In the genomic region with DNA sequence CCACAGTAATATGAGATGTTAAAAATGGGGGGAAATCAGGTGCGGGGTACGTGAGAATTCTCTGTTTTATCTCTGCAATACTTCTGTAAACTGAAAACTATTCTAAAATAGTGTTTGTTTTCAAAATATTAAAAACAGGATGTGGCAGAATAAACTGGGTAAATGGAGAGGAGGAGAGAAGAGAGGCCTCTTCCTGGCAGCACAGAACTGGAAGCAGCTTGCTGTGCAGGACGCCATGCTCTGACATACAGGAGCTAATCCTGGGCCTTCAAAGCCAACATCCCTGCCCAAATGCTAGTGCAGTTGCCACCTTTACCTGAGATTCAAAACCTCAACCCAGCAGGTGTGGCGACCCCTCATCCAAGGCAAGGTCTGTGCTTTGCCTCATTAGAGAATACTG, we compare ENCODE assay signal across 18 cellular contexts.
A peak's percentile ranks its signal among the peaks of the same experiment; 100 is the strongest.
DNase-seq lines count a peak whose midpoint lies in the region; ATAC-seq and TF ChIP-seq lines count a peak whose summit lies in the region.
"Had no signal": no experiment of that assay in that cellular context is flagged by ENCODE, and none has a peak within 500 bp of the region (broad histone marks: within the 10 kb centered on the region; RNA-seq: fewer than 3 reads in every experiment).

No MANE protein-coding gene starts in this region.

- H3K4me1 ChIP-seq in CD8-positive, alpha-beta T cell (ENCODE audit: insufficient read depth, low read length), result peaks cover 24% of the 10 kb centered on the region
- H3K4me1 ChIP-seq: HAP-1, Peyer's patch had no signal

- intact Hi-C loops in CD8-positive, alpha-beta T cell (cut with DNase I, micrococcal nuclease), result loop anchor here in 1 of 2 experiments (2.0 kb wide), 1 partner anchor 16 kb away; no protein-coding TSS in a partner anchor

- no peak overlapping the region for H3K27ac ChIP-seq in CD8-positive, alpha-beta T cell (ENCODE audit: low read depth, low read length)

- no peaks in the 10 kb centered on the region for H3K36me3 ChIP-seq in CD8-positive, alpha-beta T cell (ENCODE audit: insufficient read depth, low read length)
- H3K36me3 ChIP-seq: HAP-1, MG63, Peyer's patch had no signal

- H3K4me1 Mint-ChIP-seq in activated T-cell treated with anti-CD3 and anti-CD28 coated beads, Interleukin-2, amount 50 U/mL, for 24 hours (ENCODE audit: low read depth), result peaks cover 50% of the 10 kb centered on the region
- peaks cover 64% of the 10 kb centered on the region for H3K4me1 Mint-ChIP-seq in CD8-positive, alpha-beta T cell (ENCODE audit: low read depth)
- peaks cover 39% of the 10 kb centered on the region for H3K4me1 Mint-ChIP-seq in activated T-helper 17 cell treated with anti-CD3 and anti-CD28 coated beads, Interleukin-2, amount 50 U/mL, for 72 hours
- H3K4me1 Mint-ChIP-seq in naive thymus-derived CD8-positive, alpha-beta T cell, result peaks cover 35 to 78% (median 59%) of the 10 kb centered on the region in 4 donors
- H3K4me1 Mint-ChIP-seq: CD14-positive monocyte had no signal

- POLR2A ChIA-PET in CD8-positive, alpha-beta T cell (lab: Charles Lee), result interaction anchor here (1.0 to 1.7 kb wide), 6 partner anchors 10 to 67 kb away, joined by 3 to 8 read pairs (median 6); a partner anchor contains a TSS
- POLR2A ChIA-PET in naive thymus-derived CD8-positive, alpha-beta T cell (lab: Charles Lee), result interaction anchor here (0.6 to 1.5 kb wide), 4 partner anchors 11 to 65 kb away, joined by 3 to 10 read pairs (median 7); no protein-coding TSS in a partner anchor

- no peaks in the 10 kb centered on the region for H3K27me3 Mint-ChIP-seq in activated T-cell treated with anti-CD3 and anti-CD28 coated beads, Interleukin-2, amount 50 U/mL, for 24 hours
- no peaks in the 10 kb centered on the region for H3K27me3 Mint-ChIP-seq in CD8-positive, alpha-beta T cell (ENCODE audit: low read depth)
- no peaks in the 10 kb centered on the region for H3K27me3 Mint-ChIP-seq in activated T-helper 17 cell treated with anti-CD3 and anti-CD28 coated beads, Interleukin-2, amount 50 U/mL, for 72 hours
- no peaks in the 10 kb centered on the region for H3K27me3 Mint-ChIP-seq in naive thymus-derived CD8-positive, alpha-beta T cell

- CTCF ChIA-PET in CD8-positive, alpha-beta T cell (lab: Charles Lee), result interaction anchor here (1.0 to 2.8 kb wide), 2 partner anchors 52 to 91 kb away, joined by 6 to 16 read pairs; no protein-coding TSS in a partner anchor

- DNase-seq in activated T-cell treated with anti-CD3 and anti-CD28 coated beads, Interleukin-2, amount 50 U/mL, for 24 hours, result no peak
- DNase-seq in activated T-cell treated with anti-CD3 and anti-CD28 coated beads for 4 hours (no peak), DMS79 treated with DMSO at 0.1 percent for 48 hours (lab: John Stamatoyannopoulos, UW) (no peak), NCI-H1105 (lab: John Stamatoyannopoulos, UW) (no peak)
- no peak for DNase-seq in CD8-positive, alpha-beta T cell
- DNase-seq in naive thymus-derived CD8-positive, alpha-beta T cell, result no peak
- DNase-seq: ACHN, AML-193, DND-41, Karpas-422, MG63, NCI-H1092, NCI-H524, Peyer's patch had no signal

- H3K27me3 ChIP-seq in CD8-positive, alpha-beta T cell (ENCODE audit: insufficient read depth, low read length), result no peaks in the 10 kb centered on the region
- H3K27me3 ChIP-seq: MG63, Peyer's patch had no signal

- peak; percentile 31 for ATAC-seq in CD8-positive, alpha-beta T cell
- ATAC-seq in activated T-helper 17 cell treated with anti-CD3 and anti-CD28 coated beads, Interleukin-2, amount 50 U/mL, for 72 hours (replicated peaks), result no peak
- peak; percentile 36 to 39 for ATAC-seq in naive thymus-derived CD8-positive, alpha-beta T cell
- ATAC-seq: Right ventricle myocardium inferior had no signal

- H3K27ac Mint-ChIP-seq in activated T-cell treated with anti-CD3 and anti-CD28 coated beads, Interleukin-2, amount 50 U/mL, for 24 hours, result peak overlapping the region; percentile 31
- peak overlapping the region; percentile 81 for H3K27ac Mint-ChIP-seq in CD8-positive, alpha-beta T cell
- peak overlapping the region; percentile 18 for H3K27ac Mint-ChIP-seq in activated T-helper 17 cell treated with anti-CD3 and anti-CD28 coated beads, Interleukin-2, amount 50 U/mL, for 72 hours
- peak overlapping the region; percentile 38 to 86 (median 78) for H3K27ac Mint-ChIP-seq in naive thymus-derived CD8-positive, alpha-beta T cell
- H3K27ac Mint-ChIP-seq: CD14-positive monocyte had no signal

- H3K9me3 ChIP-seq in CD8-positive, alpha-beta T cell (ENCODE audit: low read length), result no peaks in the 10 kb centered on the region
- H3K9me3 ChIP-seq: HAP-1, MG63, Peyer's patch had no signal

- no peak overlapping the region for H3K4me3 ChIP-seq in CD8-positive, alpha-beta T cell (ENCODE audit: low read depth, low read length)
- H3K4me3 ChIP-seq: HAP-1, MG63, Peyer's patch had no signal

- no peak overlapping the region for H3K4me3 Mint-ChIP-seq in activated T-cell treated with anti-CD3 and anti-CD28 coated beads, Interleukin-2, amount 50 U/mL, for 24 hours
- H3K4me3 Mint-ChIP-seq in CD8-positive, alpha-beta T cell, result peak overlapping the region; percentile 0
- H3K4me3 Mint-ChIP-seq in activated T-helper 17 cell treated with anti-CD3 and anti-CD28 coated beads, Interleukin-2, amount 50 U/mL, for 72 hours, result peak overlapping the region; percentile 51
- H3K4me3 Mint-ChIP-seq in naive thymus-derived CD8-positive, alpha-beta T cell, result peak overlapping the region in 4 of 10 donors; percentile 6 to 28 (median 18)
- H3K4me3 Mint-ChIP-seq: CD14-positive monocyte had no signal

- peaks cover 18% of the 10 kb centered on the region for H3K36me3 Mint-ChIP-seq in activated T-cell treated with anti-CD3 and anti-CD28 coated beads, Interleukin-2, amount 50 U/mL, for 24 hours (ENCODE audit: low read depth)
- H3K36me3 Mint-ChIP-seq in CD8-positive, alpha-beta T cell, result peaks cover 62% of the 10 kb centered on the region
- H3K36me3 Mint-ChIP-seq in activated T-helper 17 cell treated with anti-CD3 and anti-CD28 coated beads, Interleukin-2, amount 50 U/mL, for 72 hours (ENCODE audit: low read depth), result no peaks in the 10 kb centered on the region
- peaks cover 15 to 58% (median 51%) of the 10 kb centered on the region in 3 donors for H3K36me3 Mint-ChIP-seq in naive thymus-derived CD8-positive, alpha-beta T cell
- H3K36me3 Mint-ChIP-seq: CD14-positive monocyte had no signal

- no peak for TF ChIP-seq CTCF in CD8-positive, alpha-beta T cell (IDR thresholded peaks at IDR 0.05)

- peaks cover 3% of the 10 kb centered on the region for H3K9me3 Mint-ChIP-seq in activated T-cell treated with anti-CD3 and anti-CD28 coated beads, Interleukin-2, amount 50 U/mL, for 24 hours
- peaks cover 7% of the 10 kb centered on the region for H3K9me3 Mint-ChIP-seq in CD8-positive, alpha-beta T cell
- peaks cover 3% of the 10 kb centered on the region for H3K9me3 Mint-ChIP-seq in activated T-helper 17 cell treated with anti-CD3 and anti-CD28 coated beads, Interleukin-2, amount 50 U/mL, for 72 hours
- H3K9me3 Mint-ChIP-seq in naive thymus-derived CD8-positive, alpha-beta T cell, result peaks cover 0 to 13% (median 8%) of the 10 kb centered on the region in 9 donors

Comparison
In these comparisons a context has a peak if more than half of its experiments do, and no peak if none do; other contexts are left out.
1. H3K27ac Mint-ChIP-seq: peak in every context shown above with its lines; median percentile 81 in CD8-positive, alpha-beta T cell; 78 in naive thymus-derived CD8-positive, alpha-beta T cell; 31 in activated T-cell treated with anti-CD3 and anti-CD28 coated beads, Interleukin-2, amount 50 U/mL, for 24 hours; 18 in activated T-helper 17 cell treated with anti-CD3 and anti-CD28 coated beads, Interleukin-2, amount 50 U/mL, for 72 hours.